8 cellular contexts compared by ENCODE assay signal in genomic region chr1:200739499-200740290, GRCh38. TPM values are rescaled to one million over a fixed set of nuclear protein-coding genes. Genes with fewer than 3 reads are reported as not detected.
DNase-seq lines count a peak whose midpoint lies in the region; ATAC-seq, FAIRE-seq and TF ChIP-seq lines count a peak whose summit lies in the region.

No MANE protein-coding gene starts in this region.

- peaks cover 2% of the 10 kb centered on the region for H3K36me3 Mint-ChIP-seq in activated CD4-positive, alpha-beta T cell treated with anti-CD3 and anti-CD28 coated beads, Interleukin-2, amount 10 ng/mL, durations not matched to agents 24 days and 14 days (ENCODE audit: low read depth)

- peak overlapping the region; percentile 80 to 96 (median 84) for H3K9ac ChIP-seq in H1 (replicated peaks in 1 of 4; ENCODE audit: extremely low read depth in 1 of 4, low read depth in 3 of 4, low read length in 3 of 4)

- H3K36me3 ChIP-seq in SJCRH30 (no peaks in the 10 kb centered on the region), H1 (ENCODE audit: control insufficient read depth in 2 of 4, insufficient read depth in 4 of 4, low read length in 3 of 4) (no peaks in the 10 kb centered on the region), urinary bladder (ENCODE audit: insufficient read depth) (no peaks in the 10 kb centered on the region)

- H2AK5ac ChIP-seq in H1 (ENCODE audit: low read depth, low read length) = no peak overlapping the region

- no peak for TF ChIP-seq RAD21 in H1 (IDR thresholded peaks at IDR 0.05 in 1 of 2, conservative IDR thresholded peaks at IDR 0.05 in 1 of 2; ENCODE audit: low read depth in 2 of 2, low read length in 2 of 2)

- peak overlapping the region; percentile 97 for H3K27ac ChIP-seq in SJCRH30
- H3K27ac ChIP-seq in H1 (ENCODE audit: low read depth, low read length) = peak overlapping the region; percentile 86
- peak overlapping the region; percentile 99 for H3K27ac ChIP-seq in urinary bladder (ENCODE audit: low read depth)

- peak overlapping the region; percentile 61 for H3K4ac ChIP-seq in H1 (replicated peaks; ENCODE audit: insufficient read length, low read depth, low read length)

- H3K4me2 ChIP-seq in H1 (ENCODE audit: insufficient read depth in 1 of 2, low read depth in 2 of 2, low read length in 2 of 2) = peak overlapping the region; percentile 86 to 91

- intact Hi-C loops in activated CD4-positive, alpha-beta T cell treated with anti-CD3 and anti-CD28 coated beads, Interleukin-2, amount 10 ng/mL, durations not matched to agents 24 days and 14 days (cut with micrococcal nuclease) = loop anchor here (1.0 to 10.0 kb wide), 3 partner anchors 70 to 145 kb away; partner anchors contain the start of genes DDX59 and KIF14

- peak overlapping the region; percentile 95 for H3K18ac ChIP-seq in H1 (ENCODE audit: extremely low read depth, low read length)

- no peak overlapping the region for H3K23ac ChIP-seq in H1 (ENCODE audit: insufficient read length)

- TF ChIP-seq POLR2A in H1 (IDR thresholded peaks at IDR 0.05; ENCODE audit: control extremely low read depth in 1 of 2, low read depth in 2 of 2, low read length in 2 of 2) = peak in 1 of 2 experiments; percentile 36; a peak in 2 of 3 replicates

- H3K27ac Mint-ChIP-seq in activated CD4-positive, alpha-beta T cell treated with anti-CD3 and anti-CD28 coated beads, Interleukin-2, amount 10 ng/mL, durations not matched to agents 24 days and 14 days = peak overlapping the region; percentile 29

- peak; percentile 55 for DNase-seq in activated CD4-positive, alpha-beta T cell treated with anti-CD3 and anti-CD28 coated beads, Interleukin-2, amount 10 ng/mL, durations not matched to agents 24 days and 14 days
- no peak for DNase-seq in activated CD4-positive, alpha-beta T cell treated with anti-CD3 and anti-CD28 coated beads, Interleukin-2, amount 50 U/mL, for 48 hours
- DNase-seq in SJCRH30 (peak in 1 of 2 experiments; percentile 21), H1 (ENCODE audit: low read depth in 1 of 2, low spot score in 2 of 2) (no peak), midbrain (lab: John Stamatoyannopoulos, UW) (peak; percentile 81)
- no peak for DNase-seq in activated CD4-positive, alpha-beta T cell treated with anti-CD3 and anti-CD28 coated beads for 1 hour

- H3K27me3 ChIP-seq in SJCRH30 (no peaks in the 10 kb centered on the region), H1 (replicated peaks in 1 of 4; ENCODE audit: control insufficient read depth in 3 of 4, extremely low read depth in 1 of 4, insufficient read depth in 3 of 4, low read length in 3 of 4) (peaks cover 0 to 3% (median 1%) of the 10 kb centered on the region in 4 experiments; a peak in 3 of 7 replicates)

- H3K9me3 ChIP-seq in SJCRH30 (replicated peaks) (no peaks in the 10 kb centered on the region), H1 (ENCODE audit: insufficient read depth in 2 of 2, low read depth in 1 of 2, low read length in 1 of 2) (no peaks in the 10 kb centered on the region)

- H3K23me2 ChIP-seq in H1 (ENCODE audit: low read depth, low read length) = peaks cover 10% of the 10 kb centered on the region

- no peak overlapping the region for H2BK20ac ChIP-seq in H1 (ENCODE audit: low read length)

- no peak for TF ChIP-seq EP300 in H1 (IDR thresholded peaks at IDR 0.05; ENCODE audit: borderline replicate concordance in 1 of 2, low read depth in 2 of 2, low read length in 2 of 2)

- H3K4me1 Mint-ChIP-seq in activated CD4-positive, alpha-beta T cell treated with anti-CD3 and anti-CD28 coated beads, Interleukin-2, amount 10 ng/mL, durations not matched to agents 24 days and 14 days = peaks cover 23% of the 10 kb centered on the region

- 3% methylated on average over 27 of the region's 62 CpGs; no CpG with 5 or more reads in 1 of the 2 experiments for WGBS in H1 (ENCODE audit: extremely low coverage in 1 of 2, insufficient coverage in 1 of 2, insufficient read length in 1 of 2, insufficient replicate concordance in 2 of 2, low coverage in 1 of 2, low lambda C conversion rate in 2 of 2, missing lambda C conversion rate in 1 of 2), 2 experiments
- under 1% methylated on average over 62 of the region's 62 CpGs for WGBS in urinary bladder

- H4K20me1 ChIP-seq in H1 (replicated peaks in 1 of 2; ENCODE audit: control insufficient read depth in 1 of 2, insufficient read depth in 2 of 2, low read length in 2 of 2) = peaks cover 1 to 6% of the 10 kb centered on the region in 2 experiments

- H4K5ac ChIP-seq in H1 (ENCODE audit: insufficient read length, low read depth, low read length) = peak overlapping the region; percentile 0

- peak overlapping the region; percentile 93; the same call in 1 of the 2 replicates for H2AFZ ChIP-seq in H1 (ENCODE audit: low read length)

- H3K4me1 ChIP-seq in SJCRH30 (no peaks in the 10 kb centered on the region; the same call in 1 of the 2 replicates), H1 (replicated peaks in 1 of 4; ENCODE audit: control insufficient read depth in 3 of 4, insufficient read depth in 4 of 4, low read length in 3 of 4) (peaks cover 0 to 12% (median 7%) of the 10 kb centered on the region in 4 experiments; a peak in 4 of 7 replicates), urinary bladder (ENCODE audit: insufficient read depth) (peaks cover 2% of the 10 kb centered on the region)

- POLR2A ChIA-PET in H1 (lab: Charles Lee; ENCODE audit: partially characterized antibody) = interaction anchor here (0.8 to 1.8 kb wide), 12 partner anchors 8 to 152 kb away, joined by 3 to 8 read pairs (median 3); partner anchors contain the start of genes DDX59 and KIF14

- no peak overlapping the region for H2BK120ac ChIP-seq in H1 (replicated peaks; ENCODE audit: low read depth, low read length)

- H2BK12ac ChIP-seq in H1 (ENCODE audit: low read depth, low read length) = peak overlapping the region; percentile 62; the same call in 1 of the 2 replicates

- peak overlapping the region; percentile 94 for H3K4me3 Mint-ChIP-seq in activated CD4-positive, alpha-beta T cell treated with anti-CD3 and anti-CD28 coated beads, Interleukin-2, amount 10 ng/mL, durations not matched to agents 24 days and 14 days

- H2BK5ac ChIP-seq in H1 (ENCODE audit: low read depth, low read length) = 0 out of 2 replicates have a peak overlapping the region, but pooled peaks have one; percentile 80

- no peaks in the 10 kb centered on the region; the same call in none of the 2 replicates for H3K79me1 ChIP-seq in H1 (ENCODE audit: low read depth, low read length)

- peak overlapping the region; percentile 34 for H3K56ac ChIP-seq in H1 (replicated peaks; ENCODE audit: insufficient read length, low read depth, low read length)

- H3K79me2 ChIP-seq in H1 (ENCODE audit: control insufficient read depth in 1 of 2, insufficient read depth in 2 of 2, low read length in 2 of 2) = peaks cover 9 to 49% of the 10 kb centered on the region in 2 experiments; a peak in 3 of 4 replicates

- H4K91ac ChIP-seq in H1 (replicated peaks; ENCODE audit: insufficient read length, low read length) = peak overlapping the region; percentile 20

- CTCF ChIA-PET in H1 (lab: Charles Lee; ENCODE audit: partially characterized antibody) = interaction anchor here (2.7 to 3.1 kb wide), 2 partner anchors 63 to 117 kb away, joined by 12 to 15 read pairs; no protein-coding TSS in a partner anchor

- TF ChIP-seq CTCF in H1 (IDR thresholded peaks at IDR 0.05; ENCODE audit: control extremely low read depth in 1 of 3, insufficient read depth in 1 of 3, low read depth in 1 of 3, low read length in 3 of 3) = no peak

- peaks cover 42% of the 10 kb centered on the region for H3K27me3 Mint-ChIP-seq in activated CD4-positive, alpha-beta T cell treated with anti-CD3 and anti-CD28 coated beads, Interleukin-2, amount 10 ng/mL, durations not matched to agents 24 days and 14 days

- no peak overlapping the region for H3K14ac ChIP-seq in H1 (ENCODE audit: insufficient read length)

- no peak for FAIRE-seq in H1 (lab: Jason Lieb, UNC)

- ATAC-seq in HG02763 (IDR thresholded peaks at IDR 0.05; ENCODE audit: unreplicated experiment) = peak; percentile 37

- peak overlapping the region; percentile 94; the same call in 1 of the 2 replicates for H4K8ac ChIP-seq in H1 (ENCODE audit: extremely low read depth, insufficient read depth, low read length)

- H2BK15ac ChIP-seq in H1 (ENCODE audit: low read length) = no peak overlapping the region

- H3K9me3 Mint-ChIP-seq in activated CD4-positive, alpha-beta T cell treated with anti-CD3 and anti-CD28 coated beads, Interleukin-2, amount 10 ng/mL, durations not matched to agents 24 days and 14 days = no peaks in the 10 kb centered on the region

- H3K4me3 ChIP-seq in SJCRH30 (peak overlapping the region; percentile 96), H1 (ENCODE audit: extremely low read depth in 1 of 4, insufficient read depth in 2 of 4, low read depth in 3 of 4, low read length in 4 of 4) (peak overlapping the region; percentile 83 to 97 (median 94)), urinary bladder (ENCODE audit: low read depth, low read length) (peak overlapping the region; percentile 66)

TF ChIP-seq in H1, 55 proteins besides CTCF, POLR2A, EP300 and RAD21 (continues in another document):
- no peak for TF ChIP-seq EZH2 (IDR thresholded peaks at IDR 0.05; ENCODE audit: low read depth, low read length, severe bottlenecking)
- TF ChIP-seq ATF3 (IDR thresholded peaks at IDR 0.05; ENCODE audit: insufficient read depth, low read depth, low read length) = no peak
- peak; percentile 4; the same call in 1 of the 2 replicates for TF ChIP-seq TAF1 (IDR thresholded peaks at IDR 0.05; ENCODE audit: low read depth, low read length)

RNA-seq across cellular contexts. Expression of gene CAMSAP2, which starts 1.0 kb away (rescaled TPM):
- total RNA-seq in activated CD4-positive, alpha-beta T cell treated with anti-CD3 and anti-CD28 coated beads, Interleukin-2, amount 10 ng/mL, durations not matched to agents 24 days and 14 days = 1.4 and 2.5 TPM in 2 replicates
- total RNA-seq in SJCRH30 (2014; rRNA removed; shearing (Covaris generic)) = 18.7 and 23.5 TPM in 2 replicates
- total RNA-seq in H1 (2021; fragmentation: NEBNext Ultra II Directional; extraction: Animal tissue kit (Norgen Biotek cat#: 25700)) = 27.6 and 28.9 TPM in 2 replicates
- polyA plus RNA-seq in H1 (2011; rRNA removed) = 2.2 and 4.2 TPM in 2 replicates
- 5.2 TPM for polyA plus RNA-seq in H1 (2011; cell fraction: cytosol; rRNA removed)
- 4.4 TPM for polyA plus RNA-seq in H1 (2011; cell fraction: nucleus; rRNA removed)
- 7.7 to 16.4 TPM (median 11.0 TPM) in 4 replicates for polyA plus RNA-seq in H1 (2012, experiment 1 of 2)
- 0.70 TPM for polyA plus RNA-seq in H1 (2012, experiment 2 of 2)
- 11.8 TPM for polyA plus RNA-seq in H1 (2013, experiment 1 of 2)
- polyA plus RNA-seq in H1 (2013, experiment 2 of 2) = 10.6 TPM
- polyA minus RNA-seq in H1 (2011; rRNA and poly(A)+ RNA removed) = 20.5 and 27.1 TPM in 2 replicates
- 12.3 TPM for polyA minus RNA-seq in H1 (2011; cell fraction: cytosol; rRNA and poly(A)+ RNA removed)
- 30.8 TPM for polyA minus RNA-seq in H1 (2011; cell fraction: nucleus; rRNA and poly(A)+ RNA removed)
- total RNA-seq in urinary bladder = 61.5 TPM
- polyA plus RNA-seq in urinary bladder = 15.2 TPM

Comparison
In these comparisons a context has a peak if more than half of its experiments do, and no peak if none do; other contexts are left out.
1. DNase-seq: peak in activated CD4-positive, alpha-beta T cell treated with anti-CD3 and anti-CD28 coated beads, Interleukin-2, amount 10 ng/mL, durations not matched to agents 24 days and 14 days (single experiment) and midbrain (single experiment); none in activated CD4-positive, alpha-beta T cell treated with anti-CD3 and anti-CD28 coated beads, Interleukin-2, amount 50 U/mL, for 48 hours (0 of 2), H1 (0 of 2) and activated CD4-positive, alpha-beta T cell treated with anti-CD3 and anti-CD28 coated beads for 1 hour (single experiment).
2. Peak in every context shown above with its lines, with median percentiles within 50 percentile points of each other: H3K27ac ChIP-seq and H3K4me3 ChIP-seq.